ENCODE assay signal across 10 cellular contexts in the genomic region with DNA sequence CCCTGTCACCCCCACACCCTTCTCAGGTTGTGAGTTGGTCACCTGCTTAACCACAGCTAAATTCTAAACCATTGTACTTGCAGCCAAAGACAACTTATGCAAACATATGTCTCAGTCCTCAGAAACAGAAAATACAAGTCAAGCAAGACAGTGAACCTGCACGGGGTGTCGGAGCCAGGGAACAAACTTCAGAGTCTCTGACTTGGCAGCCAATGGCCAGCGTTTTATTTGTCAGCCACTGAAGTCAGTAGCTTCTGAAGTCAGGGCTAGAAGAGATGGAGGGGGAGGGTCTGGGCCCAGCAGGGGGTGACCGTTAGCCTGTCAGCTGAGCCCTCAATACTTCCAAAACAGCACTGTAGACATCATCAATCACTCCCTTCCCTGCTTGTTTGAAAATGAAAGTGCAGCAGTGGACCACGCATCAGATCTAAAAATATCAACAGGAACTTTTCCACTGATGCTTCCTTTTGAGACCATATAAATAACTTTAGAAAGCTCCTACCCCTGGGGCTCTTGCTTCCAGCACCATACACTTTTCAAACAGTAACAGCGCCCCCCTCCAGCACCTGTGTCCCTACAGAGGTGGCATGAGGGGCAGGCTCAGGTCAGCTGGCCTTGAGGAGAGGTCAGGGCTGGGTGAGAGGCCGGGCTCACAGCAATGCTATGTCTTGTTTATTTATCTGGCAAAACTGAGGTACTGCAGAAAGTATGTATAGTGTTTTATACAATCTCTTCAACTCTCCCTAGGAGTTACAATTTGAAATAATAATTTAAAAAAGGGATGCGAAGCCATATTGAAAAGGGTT.
DNase-seq lines count a peak whose midpoint lies in the region; ATAC-seq and TF ChIP-seq lines count a peak whose summit lies in the region.
"Had no signal": no experiment of that assay in that cellular context is flagged by ENCODE, and none has a peak within 500 bp of the region (broad histone marks: within the 10 kb centered on the region; RNA-seq: fewer than 3 reads in every experiment).

No MANE protein-coding gene starts in this region.

- H3K27me3 Mint-ChIP-seq in activated CD4-positive, alpha-beta T cell treated with anti-CD3 and anti-CD28 coated beads, Interleukin-2, amount 10 ng/mL, durations not matched to agents 7 days and 5 days = no peaks in the 10 kb centered on the region
- no peaks in the 10 kb centered on the region; the same call in 1 of the 2 replicates for H3K27me3 Mint-ChIP-seq in WTC11 (ENCODE audit: low read depth)
- H3K27me3 Mint-ChIP-seq: dendritic cell treated with granulocyte-macrophage colony-stimulating factor and Interleukin-4, amounts not matched to agents 40 ng/mL and 50 ng/mL, for 4 days had no signal

- H3K4me1 Mint-ChIP-seq in activated CD4-positive, alpha-beta T cell treated with anti-CD3 and anti-CD28 coated beads, Interleukin-2, amount 10 ng/mL, durations not matched to agents 7 days and 5 days = peaks cover 5% of the 10 kb centered on the region
- H3K4me1 Mint-ChIP-seq in WTC11 = peaks cover 11% of the 10 kb centered on the region

- H3K9me3 Mint-ChIP-seq in activated CD4-positive, alpha-beta T cell treated with anti-CD3 and anti-CD28 coated beads, Interleukin-2, amount 10 ng/mL, durations not matched to agents 7 days and 5 days = no peaks in the 10 kb centered on the region
- H3K9me3 Mint-ChIP-seq in WTC11 = peaks cover 6% of the 10 kb centered on the region
- H3K9me3 Mint-ChIP-seq: dendritic cell treated with granulocyte-macrophage colony-stimulating factor and Interleukin-4, amounts not matched to agents 40 ng/mL and 50 ng/mL, for 4 days; nephron had no signal

- peak overlapping the region; percentile 67 to 72 for H3K4me3 ChIP-seq in stomach smooth muscle (ENCODE audit: low read length in 2 of 2)
- H3K4me3 ChIP-seq in ascending aorta = peak overlapping the region in 1 of 2 donors; percentile 47

- H3K36me3 ChIP-seq in stomach smooth muscle (ENCODE audit: control insufficient read depth in 2 of 2, insufficient read depth in 2 of 2, low read length in 2 of 2) = no peaks in the 10 kb centered on the region
- H3K36me3 ChIP-seq in ascending aorta = no peaks in the 10 kb centered on the region

- H3K4me1 ChIP-seq in stomach smooth muscle (ENCODE audit: control insufficient read depth, insufficient read depth, low read length) (peaks cover 23% of the 10 kb centered on the region), ascending aorta (no peaks in the 10 kb centered on the region)

- H3K27ac ChIP-seq in stomach smooth muscle (ENCODE audit: low read length) = peak overlapping the region; percentile 55
- no peak overlapping the region for H3K27ac ChIP-seq in ascending aorta

- no peaks in the 10 kb centered on the region for H3K36me3 Mint-ChIP-seq in activated CD4-positive, alpha-beta T cell treated with anti-CD3 and anti-CD28 coated beads, Interleukin-2, amount 10 ng/mL, durations not matched to agents 7 days and 5 days (ENCODE audit: low read depth)
- peaks cover 16% of the 10 kb centered on the region for H3K36me3 Mint-ChIP-seq in WTC11

- CTCF ChIA-PET in activated CD4-positive, alpha-beta T cell treated with anti-CD3 and anti-CD28 coated beads, Interleukin-2, amount 10 ng/mL, durations not matched to agents 7 days and 5 days (lab: Charles Lee) = interaction anchor here (0.5 kb wide), 1 partner anchor 167 kb away, joined by 3 read pairs; no protein-coding TSS in a partner anchor
- CTCF ChIA-PET in WTC11 (lab: Charles Lee) = interaction anchor here (0.5 to 3.3 kb wide), 12 partner anchors 12 to 370 kb away, joined by 3 to 17 read pairs (median 4); no protein-coding TSS in a partner anchor

- no peak for DNase-seq in activated CD4-positive, alpha-beta T cell treated with anti-CD3 and anti-CD28 coated beads, Interleukin-2, amount 10 ng/mL, durations not matched to agents 7 days and 5 days
- DNase-seq in activated CD4-positive, alpha-beta T cell treated with anti-CD3 and anti-CD28 coated beads for 1 hour = no peak
- DNase-seq in WTC11 (ENCODE audit: low spot score) = peak; percentile 46
- DNase-seq in ascending aorta (ENCODE audit: low spot score in 2 of 2) = no peak
- DNase-seq in foreskin melanocyte = no peak
- no peak for DNase-seq in activated effector memory CD4-positive, alpha-beta T cell treated with Interleukin-2 at 50 U/mL for 16 hours

- peak overlapping the region; percentile 29 to 33 for H3K9ac ChIP-seq in stomach smooth muscle (ENCODE audit: low read length in 2 of 2)

- peak overlapping the region; percentile 14 for H3K27ac Mint-ChIP-seq in activated CD4-positive, alpha-beta T cell treated with anti-CD3 and anti-CD28 coated beads, Interleukin-2, amount 10 ng/mL, durations not matched to agents 7 days and 5 days
- no peak overlapping the region for H3K27ac Mint-ChIP-seq in WTC11
- H3K27ac Mint-ChIP-seq: dendritic cell treated with granulocyte-macrophage colony-stimulating factor and Interleukin-4, amounts not matched to agents 40 ng/mL and 50 ng/mL, for 4 days; nephron had no signal

- ATAC-seq in HG03045 (IDR thresholded peaks at IDR 0.05; ENCODE audit: unreplicated experiment) = peak; percentile 63
- ATAC-seq in WTC11 = peak; percentile 93

- intact Hi-C loops in ascending aorta (cut with DNase I) = no loop called here

- H3K9me3 ChIP-seq in stomach smooth muscle (ENCODE audit: control insufficient read depth in 2 of 2, low read length in 2 of 2) (peaks cover 0 to 5% of the 10 kb centered on the region in 2 donors), ascending aorta (no peaks in the 10 kb centered on the region)

- 0 out of 2 replicates have a peak, but pooled peaks have one; percentile 10 for TF ChIP-seq CTCF in WTC11 (IDR thresholded peaks at IDR 0.05)
- TF ChIP-seq CTCF in ascending aorta (IDR thresholded peaks at IDR 0.05) = no peak

- no peaks in the 10 kb centered on the region for H3K27me3 ChIP-seq in stomach smooth muscle (ENCODE audit: control insufficient read depth in 1 of 2, insufficient read depth in 2 of 2, low read length in 2 of 2)
- no peaks in the 10 kb centered on the region for H3K27me3 ChIP-seq in ascending aorta

- POLR2A ChIA-PET in activated CD4-positive, alpha-beta T cell treated with anti-CD3 and anti-CD28 coated beads, Interleukin-2, amount 10 ng/mL, durations not matched to agents 7 days and 5 days (lab: Charles Lee) = no interaction called here
- POLR2A ChIA-PET in WTC11 (lab: Charles Lee) = no interaction called here

- no peak overlapping the region for H3K4me3 Mint-ChIP-seq in activated CD4-positive, alpha-beta T cell treated with anti-CD3 and anti-CD28 coated beads, Interleukin-2, amount 10 ng/mL, durations not matched to agents 7 days and 5 days
- no peak overlapping the region for H3K4me3 Mint-ChIP-seq in WTC11
- H3K4me3 Mint-ChIP-seq: dendritic cell treated with granulocyte-macrophage colony-stimulating factor and Interleukin-4, amounts not matched to agents 40 ng/mL and 50 ng/mL, for 4 days had no signal

TF ChIP-seq in WTC11, 78 proteins besides CTCF, POLR2A, EP300 and RAD21:
- TF ChIP-seq, protein P1, sequence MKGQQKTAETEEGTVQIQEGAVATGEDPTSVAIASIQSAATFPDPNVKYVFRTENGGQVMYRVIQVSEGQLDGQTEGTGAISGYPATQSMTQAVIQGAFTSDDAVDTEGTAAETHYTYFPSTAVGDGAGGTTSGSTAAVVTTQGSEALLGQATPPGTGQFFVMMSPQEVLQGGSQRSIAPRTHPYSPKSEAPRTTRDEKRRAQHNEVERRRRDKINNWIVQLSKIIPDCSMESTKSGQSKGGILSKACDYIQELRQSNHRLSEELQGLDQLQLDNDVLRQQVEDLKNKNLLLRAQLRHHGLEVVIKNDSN (CRISPR knock-in tag; IDR thresholded peaks at IDR 0.05) = no peak
- TF ChIP-seq NR1H2 (CRISPR knock-in tag; IDR thresholded peaks at IDR 0.05) (no peak), ZNF317 (CRISPR knock-in tag; IDR thresholded peaks at IDR 0.05; ENCODE audit: borderline replicate concordance, low read depth) (no peak), HMGXB4 (CRISPR knock-in tag; IDR thresholded peaks at IDR 0.05) (no peak)
